Comparison of ENCODE assay signal across 22 cellular contexts in the genomic region with DNA sequence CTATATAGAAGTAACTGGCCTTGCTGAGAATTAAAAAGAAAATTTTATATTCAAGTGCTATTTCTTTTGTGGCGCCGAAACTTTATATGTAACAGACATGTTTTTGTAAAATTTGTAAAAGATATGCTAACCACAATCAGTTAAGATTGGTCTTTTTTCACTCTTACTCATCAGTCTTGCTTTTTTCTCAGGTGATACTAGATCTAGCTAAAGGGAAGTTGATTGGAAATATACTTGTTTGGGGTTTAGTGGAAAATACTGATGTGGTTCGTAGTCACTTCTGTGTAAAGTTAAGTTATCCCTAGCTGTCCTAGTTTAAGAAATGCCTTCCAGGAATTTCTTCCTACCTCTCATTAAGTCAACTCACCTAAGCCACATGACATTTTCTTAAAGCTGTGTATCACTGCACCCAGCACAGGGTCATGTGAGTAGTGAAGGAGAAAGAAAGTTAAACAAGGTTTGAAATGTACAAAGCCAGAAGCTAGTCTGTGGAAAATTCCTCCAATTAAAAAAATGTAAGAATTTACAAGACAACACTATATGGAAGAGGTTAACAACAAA. TPM values are rescaled to one million over a fixed set of nuclear protein-coding genes. Genes with fewer than 3 reads are reported as not detected.
DNase-seq lines count a peak whose midpoint lies in the region; ATAC-seq and TF ChIP-seq lines count a peak whose summit lies in the region.
"Had no signal": no experiment of that assay in that cellular context is flagged by ENCODE, and none has a peak within 500 bp of the region (broad histone marks: within the 10 kb centered on the region; RNA-seq: fewer than 3 reads in every experiment).

No MANE protein-coding gene starts in this region.

- H3K79me2 ChIP-seq in OCI-LY3 (ENCODE audit: low read length) (peaks cover 5% of the 10 kb centered on the region), smooth muscle cell (ENCODE audit: low read depth) (no peaks in the 10 kb centered on the region)

- H3K27me3 ChIP-seq in OCI-LY3 (ENCODE audit: low read depth, low read length) (no peaks in the 10 kb centered on the region), smooth muscle cell (ENCODE audit: low read depth) (no peaks in the 10 kb centered on the region)
- H3K27me3 ChIP-seq: BLaER1, cardiac muscle cell, neutrophil had no signal

- H3K27ac ChIP-seq in OCI-LY3 (ENCODE audit: low read length), result peak overlapping the region; percentile 84
- H3K27ac ChIP-seq in smooth muscle cell (ENCODE audit: low read depth), result no peak overlapping the region
- H3K27ac ChIP-seq: A549, BLaER1, cardiac muscle cell, neutrophil had no signal

- H3K9me3 Mint-ChIP-seq in activated CD4-positive, alpha-beta T cell treated with anti-CD3 and anti-CD28 coated beads, Interleukin-2, amount 10 ng/mL, durations not matched to agents 7 days and 5 days, result no peaks in the 10 kb centered on the region
- H3K9me3 Mint-ChIP-seq in activated naive CD8-positive, alpha-beta T cell treated with anti-CD3 and anti-CD28 coated beads, Interleukin-2, amount 50 U/mL, for 24 hours, result no peaks in the 10 kb centered on the region
- no peaks in the 10 kb centered on the region for H3K9me3 Mint-ChIP-seq in stimulated activated naive CD8-positive, alpha-beta T cell treated with anti-CD3 and anti-CD28 coated beads, Interleukin-15, Interleukin-2, amounts not matched to agents 100 ng/mL and 50 ng/mL, for 24 hours
- H3K9me3 Mint-ChIP-seq: immature natural killer cell had no signal

- peaks cover 13% of the 10 kb centered on the region for H3K36me3 ChIP-seq in OCI-LY3 (replicated peaks; ENCODE audit: low read depth, low read length)
- no peaks in the 10 kb centered on the region for H3K36me3 ChIP-seq in smooth muscle cell (ENCODE audit: low read depth)
- H3K36me3 ChIP-seq: cardiac muscle cell, neutrophil had no signal

- no peaks in the 10 kb centered on the region for H3K9me3 ChIP-seq in OCI-LY3 (ENCODE audit: insufficient read depth, low read length)
- H3K9me3 ChIP-seq in smooth muscle cell (replicated peaks; ENCODE audit: low read depth), result no peaks in the 10 kb centered on the region
- H3K9me3 ChIP-seq: A549, BLaER1, neutrophil had no signal

- peak; percentile 36 for ATAC-seq in activated naive CD8-positive, alpha-beta T cell treated with anti-CD3 and anti-CD28 coated beads, Interleukin-2, amount 50 U/mL, for 24 hours
- no peak for ATAC-seq in esophagus mucosa
- ATAC-seq in GM21526 (IDR thresholded peaks at IDR 0.05; ENCODE audit: low FRiP score, unreplicated experiment), result no peak
- ATAC-seq: A549, PC-3 had no signal

- TF ChIP-seq CTCF in OCI-LY3 (IDR thresholded peaks at IDR 0.05; ENCODE audit: low read depth, low read length) (no peak), smooth muscle cell (IDR thresholded peaks at IDR 0.05; ENCODE audit: borderline replicate concordance, insufficient read depth, poor library complexity, severe bottlenecking) (no peak)

- no peaks in the 10 kb centered on the region for H4K20me1 ChIP-seq in OCI-LY3 (ENCODE audit: insufficient read depth, low read length)
- no peaks in the 10 kb centered on the region for H4K20me1 ChIP-seq in smooth muscle cell (ENCODE audit: low read depth)
- H4K20me1 ChIP-seq: BLaER1 had no signal

- H3K9ac ChIP-seq in OCI-LY3 (ENCODE audit: low read length) (peak overlapping the region; percentile 54), smooth muscle cell (ENCODE audit: low read depth) (no peak overlapping the region)
- H3K9ac ChIP-seq: BLaER1 had no signal

- 96% methylated on average over 3 of the region's 3 CpGs for WGBS in smooth muscle cell (ENCODE audit: low lambda C conversion rate)

- peaks cover 33% of the 10 kb centered on the region for H3K4me1 Mint-ChIP-seq in activated CD4-positive, alpha-beta T cell treated with anti-CD3 and anti-CD28 coated beads, Interleukin-2, amount 10 ng/mL, durations not matched to agents 7 days and 5 days
- H3K4me1 Mint-ChIP-seq in activated naive CD8-positive, alpha-beta T cell treated with anti-CD3 and anti-CD28 coated beads, Interleukin-2, amount 50 U/mL, for 24 hours, result peaks cover 22% of the 10 kb centered on the region
- H3K4me1 Mint-ChIP-seq in stimulated activated naive CD8-positive, alpha-beta T cell treated with anti-CD3 and anti-CD28 coated beads, Interleukin-15, Interleukin-2, amounts not matched to agents 100 ng/mL and 50 ng/mL, for 24 hours (ENCODE audit: low read depth), result peaks cover 22% of the 10 kb centered on the region

- POLR2A ChIA-PET in activated CD4-positive, alpha-beta T cell treated with anti-CD3 and anti-CD28 coated beads, Interleukin-2, amount 10 ng/mL, durations not matched to agents 7 days and 5 days (lab: Charles Lee), result no interaction called here

- no peak overlapping the region for H2AFZ ChIP-seq in OCI-LY3 (ENCODE audit: low read depth, low read length)
- no peak overlapping the region for H2AFZ ChIP-seq in smooth muscle cell (ENCODE audit: low read depth)

- peak overlapping the region; percentile 62 for H3K4me2 ChIP-seq in OCI-LY3 (ENCODE audit: low read length)
- no peak overlapping the region for H3K4me2 ChIP-seq in smooth muscle cell
- H3K4me2 ChIP-seq: A549, BLaER1 had no signal

- peaks cover 26% of the 10 kb centered on the region for H3K36me3 Mint-ChIP-seq in activated CD4-positive, alpha-beta T cell treated with anti-CD3 and anti-CD28 coated beads, Interleukin-2, amount 10 ng/mL, durations not matched to agents 7 days and 5 days (ENCODE audit: low read depth)
- H3K36me3 Mint-ChIP-seq in activated naive CD8-positive, alpha-beta T cell treated with anti-CD3 and anti-CD28 coated beads, Interleukin-2, amount 50 U/mL, for 24 hours (ENCODE audit: low read depth), result peaks cover 1% of the 10 kb centered on the region
- H3K36me3 Mint-ChIP-seq in stimulated activated naive CD8-positive, alpha-beta T cell treated with anti-CD3 and anti-CD28 coated beads, Interleukin-15, Interleukin-2, amounts not matched to agents 100 ng/mL and 50 ng/mL, for 24 hours (ENCODE audit: low read depth), result peaks cover 13% of the 10 kb centered on the region

- peaks cover 48% of the 10 kb centered on the region for H3K4me1 ChIP-seq in OCI-LY3 (ENCODE audit: low read length)
- no peaks in the 10 kb centered on the region for H3K4me1 ChIP-seq in smooth muscle cell (ENCODE audit: low read depth)
- H3K4me1 ChIP-seq: A549 had no signal

- peak overlapping the region; percentile 37 for H3K27ac Mint-ChIP-seq in activated CD4-positive, alpha-beta T cell treated with anti-CD3 and anti-CD28 coated beads, Interleukin-2, amount 10 ng/mL, durations not matched to agents 7 days and 5 days
- H3K27ac Mint-ChIP-seq in activated naive CD8-positive, alpha-beta T cell treated with anti-CD3 and anti-CD28 coated beads, Interleukin-2, amount 50 U/mL, for 24 hours, result peak overlapping the region; percentile 58
- peak overlapping the region; percentile 57 for H3K27ac Mint-ChIP-seq in stimulated activated naive CD8-positive, alpha-beta T cell treated with anti-CD3 and anti-CD28 coated beads, Interleukin-15, Interleukin-2, amounts not matched to agents 100 ng/mL and 50 ng/mL, for 24 hours
- H3K27ac Mint-ChIP-seq: immature natural killer cell had no signal

- H3F3A ChIP-seq in smooth muscle cell (ENCODE audit: low read depth), result no peaks in the 10 kb centered on the region

- no peak overlapping the region for H3K4me3 Mint-ChIP-seq in activated CD4-positive, alpha-beta T cell treated with anti-CD3 and anti-CD28 coated beads, Interleukin-2, amount 10 ng/mL, durations not matched to agents 7 days and 5 days
- no peak overlapping the region for H3K4me3 Mint-ChIP-seq in activated naive CD8-positive, alpha-beta T cell treated with anti-CD3 and anti-CD28 coated beads, Interleukin-2, amount 50 U/mL, for 24 hours
- H3K4me3 Mint-ChIP-seq in stimulated activated naive CD8-positive, alpha-beta T cell treated with anti-CD3 and anti-CD28 coated beads, Interleukin-15, Interleukin-2, amounts not matched to agents 100 ng/mL and 50 ng/mL, for 24 hours, result no peak overlapping the region
- H3K4me3 Mint-ChIP-seq: immature natural killer cell had no signal

- CTCF ChIA-PET in activated CD4-positive, alpha-beta T cell treated with anti-CD3 and anti-CD28 coated beads, Interleukin-2, amount 10 ng/mL, durations not matched to agents 7 days and 5 days (lab: Charles Lee), result no interaction called here

- DNase-seq in activated CD4-positive, alpha-beta T cell treated with anti-CD3 and anti-CD28 coated beads, Interleukin-2, amount 10 ng/mL, durations not matched to agents 7 days and 5 days, result no peak
- no peak for DNase-seq in activated CD4-positive, alpha-beta T cell treated with anti-CD3 and anti-CD28 coated beads, Interleukin-2, amount 50 U/mL, for 48 hours
- DNase-seq in activated naive CD8-positive, alpha-beta T cell treated with anti-CD3 and anti-CD28 coated beads, Interleukin-2, amount 50 U/mL, for 24 hours, result no peak
- DNase-seq in smooth muscle cell (lab: John Stamatoyannopoulos, UW; ENCODE audit: unreplicated experiment), result no peak
- DNase-seq: activated CD4-positive, alpha-beta T cell treated with anti-CD3 and anti-CD28 coated beads, Interleukin-2, amount 50 U/mL, for 1 hour; head of caudate nucleus; immature natural killer cell; NCI-H2171 treated with DMSO at 0.1 percent for 48 hours; NCI-H69; PC-3; SHP77; small intestine; stimulated activated CD4-positive, alpha-beta T cell treated with anti-CD3 and anti-CD28 coated beads, Interleukin-2, amount 100 ng/mL, for 48 hours; SW 1271 had no signal

- H3K4me3 ChIP-seq in OCI-LY3 (ENCODE audit: low read length), result peak overlapping the region; percentile 32; the same call in 1 of the 2 replicates
- H3K4me3 ChIP-seq in smooth muscle cell, result no peak overlapping the region
- H3K4me3 ChIP-seq: A549, BLaER1, cardiac muscle cell had no signal

- H3K27me3 Mint-ChIP-seq in activated CD4-positive, alpha-beta T cell treated with anti-CD3 and anti-CD28 coated beads, Interleukin-2, amount 10 ng/mL, durations not matched to agents 7 days and 5 days, result no peaks in the 10 kb centered on the region
- H3K27me3 Mint-ChIP-seq in activated naive CD8-positive, alpha-beta T cell treated with anti-CD3 and anti-CD28 coated beads, Interleukin-2, amount 50 U/mL, for 24 hours, result no peaks in the 10 kb centered on the region
- no peaks in the 10 kb centered on the region for H3K27me3 Mint-ChIP-seq in stimulated activated naive CD8-positive, alpha-beta T cell treated with anti-CD3 and anti-CD28 coated beads, Interleukin-15, Interleukin-2, amounts not matched to agents 100 ng/mL and 50 ng/mL, for 24 hours

RNA-seq across cellular contexts. Expression of a gene that starts 16.3 kb away (rescaled TPM):
- 1 to 10 TPM; 5.4 to 6.3 TPM for total RNA-seq in activated CD4-positive, alpha-beta T cell treated with anti-CD3 and anti-CD28 coated beads, Interleukin-2, amount 10 ng/mL, durations not matched to agents 7 days and 5 days
- total RNA-seq in esophagus mucosa, result 3.5 TPM
- total RNA-seq in smooth muscle cell, result 7.4 and 8.2 TPM in 2 replicates
- polyA plus RNA-seq in smooth muscle cell, result 5.7 and 6.2 TPM in 2 replicates

RNA-seq across cellular contexts. Expression of a gene that starts 16.3 kb away (rescaled TPM):
- 10 to 100 TPM; 12.6 to 14.7 TPM for total RNA-seq in activated CD4-positive, alpha-beta T cell treated with anti-CD3 and anti-CD28 coated beads, Interleukin-2, amount 10 ng/mL, durations not matched to agents 7 days and 5 days
- total RNA-seq in esophagus mucosa (12.6 TPM), smooth muscle cell (8.9 and 9.3 TPM in 2 replicates)
- 7.4 and 10.4 TPM in 2 replicates for polyA plus RNA-seq in smooth muscle cell
